11 cellular contexts compared by ENCODE assay signal in the genomic region with DNA sequence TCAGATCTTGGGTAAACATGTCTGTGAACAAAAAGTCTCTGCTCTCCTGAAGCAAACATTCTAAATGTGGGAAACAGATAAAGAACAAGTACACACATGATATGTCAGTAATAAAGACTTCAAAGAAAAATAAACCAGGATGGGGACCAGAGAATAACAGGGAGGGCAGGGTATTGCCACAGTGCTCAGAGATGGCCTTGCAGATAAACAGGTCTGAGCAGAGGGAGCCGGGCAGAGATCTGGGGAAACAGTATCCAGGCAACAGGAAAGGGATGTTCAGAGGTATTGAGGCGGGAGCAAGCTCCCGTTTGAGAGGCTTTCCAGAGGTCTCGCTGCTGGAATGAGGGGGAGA. TPM values are rescaled to one million over a fixed set of nuclear protein-coding genes. Genes with fewer than 3 reads are reported as not detected.
A peak's percentile ranks its signal among the peaks of the same experiment; 100 is the strongest.
DNase-seq lines count a peak whose midpoint lies in the region; ATAC-seq and TF ChIP-seq lines count a peak whose summit lies in the region.
"Had no signal": no experiment of that assay in that cellular context is flagged by ENCODE, and none has a peak within 500 bp of the region (broad histone marks: within the 10 kb centered on the region; RNA-seq: fewer than 3 reads in every experiment).

No MANE protein-coding gene starts in this region.

- H3K4me3 Mint-ChIP-seq in chondrocyte (ENCODE audit: unreplicated experiment) (peak overlapping the region; percentile 82), nephron (peak overlapping the region; percentile 84 to 92 (median 86))

- no TSS peak for BruUV-seq in OCI-LY7 (replicated peaks; lab: Mats Ljungman, UMichigan)

- TF ChIP-seq CTCF in DOHH2 (IDR thresholded peaks at IDR 0.05; ENCODE audit: low read depth, low read length, poor library complexity, severe bottlenecking): no peak
- no peak for TF ChIP-seq CTCF in OCI-LY7 (conservative IDR thresholded peaks at IDR 0.05; ENCODE audit: low read length)
- TF ChIP-seq CTCF in chondrocyte (IDR thresholded peaks at IDR 0.05): no peak
- TF ChIP-seq CTCF in nephron (IDR thresholded peaks at IDR 0.05; ENCODE audit: unreplicated experiment in 3 of 3): no peak

- H3K36me3 ChIP-seq in DOHH2 (ENCODE audit: control insufficient read depth, low read length) (peaks cover 62% of the 10 kb centered on the region), OCI-LY7 (ENCODE audit: insufficient read depth, low read length) (peaks cover 55% of the 10 kb centered on the region)

- H3K4me1 ChIP-seq in DOHH2 (ENCODE audit: control insufficient read depth, low read length) (peaks cover 31% of the 10 kb centered on the region), OCI-LY7 (ENCODE audit: insufficient read depth, low read length, poor library complexity, severe bottlenecking) (peaks cover 23% of the 10 kb centered on the region)

- no peak overlapping the region for H2AFZ ChIP-seq in OCI-LY7 (ENCODE audit: low read length)

- peaks cover 6% of the 10 kb centered on the region for H3K36me3 Mint-ChIP-seq in chondrocyte (ENCODE audit: low read depth)
- H3K36me3 Mint-ChIP-seq in nephron (ENCODE audit: low read depth): peaks cover 4% of the 10 kb centered on the region

- H3K27ac Mint-ChIP-seq in chondrocyte (ENCODE audit: unreplicated experiment) (peak overlapping the region; percentile 24), nephron (no peak overlapping the region)

- H3K9me2 ChIP-seq in DOHH2 (replicated peaks; ENCODE audit: control insufficient read depth, low read length) (no peaks in the 10 kb centered on the region), OCI-LY7 (ENCODE audit: insufficient read depth, low read length) (no peaks in the 10 kb centered on the region)

- peaks cover 63% of the 10 kb centered on the region for H3K79me2 ChIP-seq in DOHH2 (ENCODE audit: control insufficient read depth, low read length)
- H3K79me2 ChIP-seq in OCI-LY7 (ENCODE audit: insufficient read depth, low read depth, low read length): peaks cover 54% of the 10 kb centered on the region

- H3K4me2 ChIP-seq in DOHH2 (ENCODE audit: low read length) (peak overlapping the region; percentile 87), OCI-LY7 (ENCODE audit: low read length) (peak overlapping the region; percentile 98)

- H4K20me1 ChIP-seq in DOHH2 (ENCODE audit: control insufficient read depth, insufficient read depth, low read depth, low read length): peaks cover 6% of the 10 kb centered on the region; the same call in 1 of the 2 replicates
- peaks cover 16% of the 10 kb centered on the region for H4K20me1 ChIP-seq in OCI-LY7 (ENCODE audit: insufficient read depth, low read length)

- no peak overlapping the region for H3K27ac ChIP-seq in DOHH2 (ENCODE audit: low read depth, low read length)
- no peak overlapping the region for H3K27ac ChIP-seq in OCI-LY7 (ENCODE audit: low read depth, low read length, poor library complexity, severe bottlenecking)

- H3F3A ChIP-seq in DOHH2 (ENCODE audit: control insufficient read depth, insufficient read depth): no peaks in the 10 kb centered on the region

- H3K9me3 ChIP-seq in DOHH2 (ENCODE audit: control insufficient read depth, insufficient read depth, low read length): no peaks in the 10 kb centered on the region
- no peaks in the 10 kb centered on the region for H3K9me3 ChIP-seq in OCI-LY7 (ENCODE audit: low read length)

- intact Hi-C loops in OCI-LY7 (cut with micrococcal nuclease; ENCODE audit: unreplicated experiment): no loop called here

- no peaks in the 10 kb centered on the region for H3K27me3 ChIP-seq in DOHH2 (ENCODE audit: control insufficient read depth, low read length)

- CTCF ChIA-PET in OCI-LY7 (lab: Charles Lee; ENCODE audit: unreplicated experiment): no interaction called here

- H3K4me1 Mint-ChIP-seq in chondrocyte (ENCODE audit: low read depth) (peaks cover 53% of the 10 kb centered on the region), nephron (peaks cover 48% of the 10 kb centered on the region)

- POLR2A ChIA-PET in OCI-LY7 (lab: Charles Lee): no interaction called here

- H3K9me3 Mint-ChIP-seq in chondrocyte (ENCODE audit: low read depth) (no peaks in the 10 kb centered on the region), nephron (no peaks in the 10 kb centered on the region)

- DNase-seq in OCI-LY7 (ENCODE audit: low spot score) (no peak), chondrocyte (ENCODE audit: low spot score) (no peak), erythroblast (lab: John Stamatoyannopoulos, UW) (no peak), hepatic stellate cell (ENCODE audit: low spot score) (no peak)
- no peak for DNase-seq in stimulated activated CD4-positive, alpha-beta T cell treated with anti-CD3 and anti-CD28 coated beads, Interleukin-2, amount 100 ng/mL, for 24 hours
- DNase-seq: small intestine had no signal

- no peaks in the 10 kb centered on the region for H3K27me3 Mint-ChIP-seq in chondrocyte (ENCODE audit: low read depth)
- no peaks in the 10 kb centered on the region for H3K27me3 Mint-ChIP-seq in nephron (ENCODE audit: low read depth)

- ATAC-seq in HG03442 (IDR thresholded peaks at IDR 0.05; ENCODE audit: unreplicated experiment): no peak

- H3K4me3 ChIP-seq in DOHH2 (ENCODE audit: low read length) (peak overlapping the region; percentile 84), OCI-LY7 (ENCODE audit: low read depth, low read length, poor library complexity, severe bottlenecking) (peak overlapping the region; percentile 81)

- no peak for TF ChIP-seq POLR2A in erythroblast (IDR thresholded peaks at IDR 0.05; ENCODE audit: low read length)

RNA-seq across cellular contexts. Expression of gene CCDC86, which starts 2.9 kb away (rescaled TPM):
- total RNA-seq in OCI-LY7 (2014; rRNA removed; shearing (Covaris generic)): 21.3 and 21.7 TPM in 2 replicates
- total RNA-seq in OCI-LY7 (2022) (17.7 and 24.7 TPM in 2 replicates), chondrocyte (16.6 to 18.6 TPM (median 17.7 TPM) in 3 replicates)

RNA-seq across cellular contexts. Expression of gene PTGDR2, which starts 10.9 kb away (rescaled TPM):
- total RNA-seq in OCI-LY7 (2014; rRNA removed; shearing (Covaris generic)): 0.19 TPM in 1 of 2 replicates, not detected in the other
- total RNA-seq in OCI-LY7 (2022) (not detected in 2 replicates), chondrocyte (0.12 TPM in 1 of 3 replicates, not detected in the others)
- total RNA-seq: kidney epithelial cell, LHCN-M2 had no signal

RNA-seq across cellular contexts. Expression of gene ZP1, which starts 22.5 kb away (rescaled TPM):
- not detected in 2 replicates for total RNA-seq in OCI-LY7 (2014; rRNA removed; shearing (Covaris generic))
- not detected in 2 replicates for total RNA-seq in OCI-LY7 (2022)
- 0.40 to 0.49 TPM in 2 of 3 replicates, not detected in the other for total RNA-seq in chondrocyte
- total RNA-seq: kidney epithelial cell had no signal

RNA-seq across cellular contexts. Expression of gene MS4A10, which starts 59.7 kb away (rescaled TPM):
- not detected in 2 replicates for total RNA-seq in OCI-LY7 (2014; rRNA removed; shearing (Covaris generic))
- total RNA-seq in OCI-LY7 (2022): not detected in 2 replicates
- total RNA-seq in chondrocyte: not detected in 3 replicates
- total RNA-seq: kidney epithelial cell, LHCN-M2 had no signal
